36 cellular contexts compared by ENCODE assay signal in the genomic region with DNA sequence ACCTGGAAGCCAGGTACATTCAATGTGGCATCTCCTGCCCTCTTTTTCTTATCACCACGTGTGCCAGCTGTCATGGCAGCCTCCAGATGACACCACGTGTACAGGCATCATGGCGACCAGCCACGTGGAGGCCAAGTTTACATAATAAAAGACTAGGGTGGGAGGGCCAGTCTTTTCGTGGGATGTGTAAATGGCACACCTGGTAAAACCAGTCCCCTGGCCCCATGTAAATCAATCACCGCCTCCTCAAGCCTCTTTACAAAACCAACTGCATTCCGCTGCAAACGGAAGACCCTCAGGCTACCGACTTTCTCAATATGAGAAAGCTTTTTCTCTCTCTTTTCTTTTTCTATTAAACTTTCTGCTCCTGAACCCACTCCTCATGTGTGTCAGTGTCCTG.
DNase-seq lines count a peak whose midpoint lies in the region; ATAC-seq, FAIRE-seq and TF ChIP-seq lines count a peak whose summit lies in the region.
"Had no signal": no experiment of that assay in that cellular context is flagged by ENCODE, and none has a peak within 500 bp of the region (broad histone marks: within the 10 kb centered on the region; RNA-seq: fewer than 3 reads in every experiment).

No MANE protein-coding gene starts in this region.

- no peak overlapping the region for H3K27ac ChIP-seq in HepG2 (ENCODE audit: extremely low read length, insufficient read depth, low read length)
- no peak overlapping the region for H3K27ac ChIP-seq in right lobe of liver
- H3K27ac ChIP-seq in endodermal cell (ENCODE audit: low read depth, low read length): no peak overlapping the region
- H3K27ac ChIP-seq: ascending aorta, gastroesophageal sphincter, GM23248, HL-60, ovary, skin epidermis, upper lobe of right lung, WERI-Rb-1 had no signal

- H3K4me1 Mint-ChIP-seq in endodermal cell: no peaks in the 10 kb centered on the region
- H3K4me1 Mint-ChIP-seq: activated CD4-positive, alpha-beta T cell treated with anti-CD3 and anti-CD28 coated beads, Interleukin-2, amount 10 ng/mL, durations not matched to agents 7 days and 5 days; activated naive CD8-positive, alpha-beta T cell treated with anti-CD3 and anti-CD28 coated beads, Interleukin-2, amount 10 ng/mL, durations not matched to agents 7 days and 5 days; CD4-positive, CD25-positive, alpha-beta regulatory T cell; stimulated activated memory B cell treated with anti-CD40 and anti-IgM and Interleukin-4, amounts not matched to agents 10 μg/mL and 1 μg/mL and 100 μg/mL, for 72 hours had no signal

- peaks cover 3% of the 10 kb centered on the region for H3K9me3 Mint-ChIP-seq in endodermal cell
- H3K9me3 Mint-ChIP-seq: activated CD4-positive, alpha-beta T cell treated with anti-CD3 and anti-CD28 coated beads, Interleukin-2, amount 10 ng/mL, durations not matched to agents 7 days and 5 days had no signal

- TF ChIP-seq EP300 in HepG2 (IDR thresholded peaks at IDR 0.05; ENCODE audit: low read depth in 2 of 2, low read length in 2 of 2): no peak
- no peak for TF ChIP-seq EP300 in HepG2 (CRISPR knock-in tag; IDR thresholded peaks at IDR 0.05; ENCODE audit: borderline replicate concordance)

- no peak overlapping the region for H3K4me3 Mint-ChIP-seq in endodermal cell
- H3K4me3 Mint-ChIP-seq: activated CD4-positive, alpha-beta T cell treated with anti-CD3 and anti-CD28 coated beads, Interleukin-2, amount 10 ng/mL, durations not matched to agents 7 days and 5 days; activated naive CD8-positive, alpha-beta T cell treated with anti-CD3 and anti-CD28 coated beads, Interleukin-2, amount 10 ng/mL, durations not matched to agents 7 days and 5 days; activated T-cell treated with anti-CD3 and anti-CD28 coated beads, Interleukin-2, amount 50 U/mL, for 24 hours; CD4-positive, CD25-positive, alpha-beta regulatory T cell; nephron progenitor cell; stimulated activated memory B cell treated with anti-CD40 and anti-IgM and Interleukin-4, amounts not matched to agents 10 μg/mL and 1 μg/mL and 100 μg/mL, for 72 hours had no signal

- no peaks in the 10 kb centered on the region for H3K36me3 Mint-ChIP-seq in endodermal cell (ENCODE audit: low read depth)
- H3K36me3 Mint-ChIP-seq: activated naive CD8-positive, alpha-beta T cell treated with anti-CD3 and anti-CD28 coated beads, Interleukin-2, amount 10 ng/mL, durations not matched to agents 7 days and 5 days; CD4-positive, CD25-positive, alpha-beta regulatory T cell; stimulated activated memory B cell treated with anti-CD40 and anti-IgM and Interleukin-4, amounts not matched to agents 10 μg/mL and 1 μg/mL and 100 μg/mL, for 72 hours had no signal

- H3K27me3 ChIP-seq in HepG2 (ENCODE audit: control insufficient read depth in 1 of 2, insufficient read depth in 2 of 2, low read length in 2 of 2) (no peaks in the 10 kb centered on the region), right lobe of liver (no peaks in the 10 kb centered on the region), endodermal cell (ENCODE audit: control insufficient read depth, insufficient read depth, low read length, poor library complexity, severe bottlenecking) (no peaks in the 10 kb centered on the region)
- H3K27me3 ChIP-seq: ascending aorta, gastroesophageal sphincter, ovary, upper lobe of right lung had no signal

- WGBS in HepG2 (ENCODE audit: low lambda C conversion rate): 47% methylated on average over 6 of the region's 9 CpGs
- WGBS in right lobe of liver (ENCODE audit: insufficient coverage, low coverage, low lambda C conversion rate, missing lambda C conversion rate): 61% methylated on average over 7 of the region's 9 CpGs
- 68 to 81% methylated on average over 5 to 9 of the region's 9 CpGs for WGBS in endodermal cell (ENCODE audit: insufficient coverage in 1 of 2, insufficient read length in 1 of 2), 2 experiments

- H3K9ac ChIP-seq in HepG2 (ENCODE audit: insufficient read depth, low read depth, low read length) (no peak overlapping the region), endodermal cell (ENCODE audit: extremely low read depth, low read length, poor library complexity, severe bottlenecking) (no peak overlapping the region)
- H3K9ac ChIP-seq: GM23248 had no signal

- DNase-seq in HepG2 (ENCODE audit: low spot score) (no peak), right lobe of liver (no peak), endodermal cell (peak; percentile 91), iPS-NIHi7 (ENCODE audit: extremely low spot score) (peak; percentile 57), NCI-H2029 treated with DMSO at 0.1 percent for 48 hours (lab: John Stamatoyannopoulos, UW) (no peak), NCI-H2227 treated with DMSO at 0.1 percent for 48 hours (lab: John Stamatoyannopoulos, UW) (no peak)
- DNase-seq: 8988T; activated CD4-positive, alpha-beta T cell treated with anti-CD3 and anti-CD28 coated beads, Interleukin-2, amount 10 ng/mL, durations not matched to agents 7 days and 5 days; activated gamma-delta T cell treated with Interleukin-2 at 50 U/mL for 16 hours; activated naive CD8-positive, alpha-beta T cell treated with anti-CD3 and anti-CD28 coated beads, Interleukin-2, amount 10 ng/mL, durations not matched to agents 7 days and 5 days; activated T-cell treated with anti-CD3 and anti-CD28 coated beads, Interleukin-2, amount 50 U/mL, for 24 hours; Calu3; CD4-positive, CD25-positive, alpha-beta regulatory T cell; DMS79; effector CD4-positive, alpha-beta T cell; GDM1; GM23248; hippocampal formation; MV-4-11; NCI-H1436; NCI-H2107; NCI-H446 treated with DMSO at 0.1 percent for 48 hours; nephron progenitor cell; ovary; RPMI8226; substantia nigra; upper lobe of right lung; WERI-Rb-1 had no signal

- TF ChIP-seq POLR2A in HepG2 (IDR thresholded peaks at IDR 0.05; ENCODE audit: insufficient read depth in 1 of 2, low read depth in 2 of 2, low read length in 2 of 2) (no peak), right lobe of liver (IDR thresholded peaks at IDR 0.05) (no peak)

- H3K36me3 ChIP-seq in HepG2 (replicated peaks in 1 of 2; ENCODE audit: control insufficient read depth in 1 of 2, insufficient read depth in 2 of 2, low read length in 2 of 2): no peaks in the 10 kb centered on the region
- H3K36me3 ChIP-seq in right lobe of liver: no peaks in the 10 kb centered on the region
- H3K36me3 ChIP-seq in endodermal cell (ENCODE audit: control insufficient read depth, insufficient read depth, low read length): no peaks in the 10 kb centered on the region
- H3K36me3 ChIP-seq: ascending aorta, gastroesophageal sphincter, ovary, upper lobe of right lung, WERI-Rb-1 had no signal

- H3K79me2 ChIP-seq in HepG2 (ENCODE audit: insufficient read depth, low read length): no peaks in the 10 kb centered on the region

- peaks cover 15% of the 10 kb centered on the region; the same call in 1 of the 2 replicates for H3K9me3 ChIP-seq in HepG2 (ENCODE audit: low read length)
- no peaks in the 10 kb centered on the region for H3K9me3 ChIP-seq in right lobe of liver
- H3K9me3 ChIP-seq in endodermal cell (ENCODE audit: control insufficient read depth, low read length): peaks cover 7% of the 10 kb centered on the region
- H3K9me3 ChIP-seq: upper lobe of right lung had no signal

- intact Hi-C loops in HepG2 (cut with micrococcal nuclease; ENCODE audit: unreplicated experiment): no loop called here
- intact Hi-C loops in right lobe of liver (cut with DNase I): no loop called here

- no peak for TF ChIP-seq RAD21 in HepG2 (CRISPR knock-in tag; IDR thresholded peaks at IDR 0.05)

- H2AFZ ChIP-seq in HepG2 (ENCODE audit: low read length): no peak overlapping the region
- H2AFZ ChIP-seq: GM23248 had no signal

- H3K4me2 ChIP-seq in HepG2 (ENCODE audit: low read depth, low read length): no peak overlapping the region

- BruUV-seq in HepG2 (replicated peaks; lab: Mats Ljungman, UMichigan): no TSS peak

- ATAC-seq in HepG2: no peak
- no peak for ATAC-seq in right lobe of liver
- ATAC-seq in HG03571 (IDR thresholded peaks at IDR 0.05; ENCODE audit: unreplicated experiment): no peak
- no peak for ATAC-seq in GM18858 (IDR thresholded peaks at IDR 0.05; ENCODE audit: unreplicated experiment)
- ATAC-seq: gastroesophageal sphincter; stimulated activated memory B cell treated with anti-CD40 and anti-IgM and Interleukin-4, amounts not matched to agents 10 μg/mL and 1 μg/mL and 100 μg/mL, for 72 hours; upper lobe of right lung had no signal

- POLR2A ChIA-PET in HepG2 (lab: Yijun Ruan, JAX): no interaction called here

- H4K20me1 ChIP-seq in HepG2 (ENCODE audit: insufficient read depth, low read length): no peaks in the 10 kb centered on the region

- FAIRE-seq in HepG2 (lab: Jason Lieb, UNC): no peak
- FAIRE-seq: colon had no signal

- H3K27ac Mint-ChIP-seq in endodermal cell: no peak overlapping the region
- H3K27ac Mint-ChIP-seq: activated CD4-positive, alpha-beta T cell treated with anti-CD3 and anti-CD28 coated beads, Interleukin-2, amount 10 ng/mL, durations not matched to agents 7 days and 5 days; activated naive CD8-positive, alpha-beta T cell treated with anti-CD3 and anti-CD28 coated beads, Interleukin-2, amount 10 ng/mL, durations not matched to agents 7 days and 5 days; activated T-cell treated with anti-CD3 and anti-CD28 coated beads, Interleukin-2, amount 50 U/mL, for 24 hours; CD4-positive, CD25-positive, alpha-beta regulatory T cell; nephron progenitor cell; stimulated activated memory B cell treated with anti-CD40 and anti-IgM and Interleukin-4, amounts not matched to agents 10 μg/mL and 1 μg/mL and 100 μg/mL, for 72 hours had no signal

- TF ChIP-seq CTCF in HepG2 (CRISPR knock-in tag; IDR thresholded peaks at IDR 0.05) (no peak), right lobe of liver (IDR thresholded peaks at IDR 0.05) (no peak), endodermal cell (conservative IDR thresholded peaks at IDR 0.05) (no peak)

- no peaks in the 10 kb centered on the region for H3K4me1 ChIP-seq in HepG2 (ENCODE audit: insufficient read depth, low read length)
- H3K4me1 ChIP-seq in right lobe of liver: no peaks in the 10 kb centered on the region
- H3K4me1 ChIP-seq in endodermal cell (ENCODE audit: control insufficient read depth, insufficient read depth, low read length): no peaks in the 10 kb centered on the region
- H3K4me1 ChIP-seq: ascending aorta, gastroesophageal sphincter, upper lobe of right lung had no signal

- no peak overlapping the region for H3K4me3 ChIP-seq in HepG2 (replicated peaks in 1 of 3; ENCODE audit: insufficient read depth in 1 of 3, low read depth in 2 of 3, low read length in 3 of 3)
- no peak overlapping the region for H3K4me3 ChIP-seq in right lobe of liver
- no peak overlapping the region for H3K4me3 ChIP-seq in endodermal cell (ENCODE audit: low read length)
- H3K4me3 ChIP-seq: ascending aorta, gastroesophageal sphincter, GM23248, ovary, skin epidermis, upper lobe of right lung had no signal

- CTCF ChIA-PET in HepG2 (lab: Yijun Ruan, JAX; ENCODE audit: low intra/inter-chr PET ratio, low total read pairs): no interaction called here

- no peaks in the 10 kb centered on the region for H3K27me3 Mint-ChIP-seq in endodermal cell (ENCODE audit: insufficient read depth)
- H3K27me3 Mint-ChIP-seq: activated CD4-positive, alpha-beta T cell treated with anti-CD3 and anti-CD28 coated beads, Interleukin-2, amount 10 ng/mL, durations not matched to agents 7 days and 5 days; activated naive CD8-positive, alpha-beta T cell treated with anti-CD3 and anti-CD28 coated beads, Interleukin-2, amount 10 ng/mL, durations not matched to agents 7 days and 5 days; stimulated activated memory B cell treated with anti-CD40 and anti-IgM and Interleukin-4, amounts not matched to agents 10 μg/mL and 1 μg/mL and 100 μg/mL, for 72 hours had no signal

- in situ Hi-C loops in HepG2 (cut with HindIII; ENCODE audit: extremely low pct_ligation_motif_present, low pct_unique_long_range_greater_than_20kb): no loop called here

Comparison
In these comparisons a context has a peak if more than half of its experiments do, and no peak if none do; other contexts are left out.
1. DNase-seq: peak in endodermal cell (single experiment) and iPS-NIHi7 (single experiment); none in HepG2 (single experiment), right lobe of liver (0 of 3), NCI-H2029 treated with DMSO at 0.1 percent for 48 hours (single experiment) and NCI-H2227 treated with DMSO at 0.1 percent for 48 hours (single experiment).